In the genomic region with DNA sequence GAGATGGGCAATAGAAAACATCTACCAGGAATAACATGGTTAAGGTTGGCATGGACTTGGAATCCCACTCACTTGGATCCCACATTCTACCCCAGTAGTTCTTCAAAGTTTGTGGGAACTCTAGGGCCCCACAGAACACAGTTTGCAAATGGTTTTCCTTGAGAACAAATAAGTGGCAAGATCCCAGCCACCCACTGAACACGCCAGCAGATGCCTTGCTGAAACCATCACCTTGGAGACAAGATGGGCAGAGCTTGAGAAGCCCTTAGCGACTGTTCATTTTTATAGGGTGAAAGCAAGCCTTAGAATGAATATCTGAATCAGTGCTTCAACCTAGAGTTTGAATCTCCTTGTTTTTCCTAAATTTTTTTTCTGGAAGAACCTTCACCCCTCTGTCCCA, we compare ENCODE assay signal across 21 cellular contexts.
"Had no signal": no experiment of that assay in that cellular context is flagged by ENCODE, and none has a peak within 500 bp of the region (broad histone marks: within the 10 kb centered on the region; RNA-seq: fewer than 3 reads in every experiment).

No MANE protein-coding gene starts in this region.

- DNase-seq: activated CD4-positive, alpha-beta memory T cell treated with anti-CD3 and anti-CD28 coated beads, Interleukin-2, amount 10 ng/mL, durations not matched to agents 7 days and 5 days; activated CD4-positive, alpha-beta T cell treated with anti-CD3 and anti-CD28 coated beads, Interleukin-2, amount 10 ng/mL, durations not matched to agents 7 days and 5 days; activated CD4-positive, CD25-positive, alpha-beta regulatory T cell; activated gamma-delta T cell; activated naive CD4-positive, alpha-beta T cell treated with anti-CD3 and anti-CD28 coated beads for 36 hours; activated T-cell treated with anti-CD3 and anti-CD28 coated beads for 4 hours; activated T-cell treated with anti-CD3 and anti-CD28 coated beads, Interleukin-2, amount 50 U/mL, for 48 hours; central memory CD4-positive, alpha-beta T cell; Karpas-422; MM.1S; NCI-H1105; NCI-H1436 treated with DMSO at 0.1 percent for 48 hours; NCI-H187; NCI-H2081 treated with DMSO at 0.1 percent for 48 hours; NCI-H2171 treated with DMSO at 0.1 percent for 48 hours; NCI-H345; NCI-H510A; NCI-H526 treated with DMSO at 0.1 percent for 48 hours; NCI-H82; SIG-M5; T-helper 1 cell had no signal
